8 cellular contexts compared by ENCODE assay signal in the genomic region with DNA sequence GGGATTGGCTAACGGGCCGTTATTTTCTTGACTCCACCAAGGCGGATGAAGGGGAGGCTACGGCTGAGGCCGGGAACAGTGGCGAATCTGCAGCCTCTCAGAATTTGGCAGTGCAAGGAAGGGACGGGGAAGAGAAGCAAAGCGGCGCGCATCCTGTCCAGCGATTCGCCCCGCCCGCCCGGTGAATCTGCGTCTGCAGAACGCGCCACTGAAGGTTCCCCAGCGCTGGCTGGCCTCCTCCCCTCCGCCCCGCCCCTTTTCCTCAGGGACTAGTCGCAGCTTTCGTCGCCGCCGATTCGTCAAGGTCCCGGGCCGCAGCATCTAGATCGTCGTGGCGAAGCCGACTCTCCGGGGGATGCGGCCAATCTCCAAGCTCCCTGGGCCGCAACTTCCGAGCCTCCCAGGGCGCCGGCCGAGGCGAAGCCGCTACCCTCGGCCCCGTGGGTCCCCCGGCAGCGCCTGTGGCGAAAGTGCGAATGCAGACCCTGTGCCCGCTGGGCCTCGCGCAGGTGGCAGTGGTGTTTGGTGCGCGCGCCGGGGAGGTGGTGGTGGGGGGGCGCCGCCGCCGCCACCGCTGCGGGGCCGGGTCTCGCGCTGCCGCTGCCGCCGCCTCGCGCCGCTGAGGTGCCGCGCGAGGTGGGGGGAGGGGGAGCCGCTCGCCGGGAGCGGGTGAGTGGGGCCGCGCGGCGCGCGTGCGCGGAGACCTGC. TPM values are rescaled to one million over a fixed set of nuclear protein-coding genes. Genes with fewer than 3 reads are reported as not detected.
A peak's percentile ranks its signal among the peaks of the same experiment; 100 is the strongest.
DNase-seq lines count a peak whose midpoint lies in the region; ATAC-seq lines count a peak whose summit lies in the region.

A gene (plus strand): TSS at position 299 of the 708 bp plus-strand sequence. CDS start 978 bp downstream, outside the sequence.

- peak within 1 kb of the TSS; percentile 93 for H3K4me3 ChIP-seq in Jurkat, Clone E6-1 (ENCODE audit: low read length)

- H3K27ac ChIP-seq in epithelial cell of prostate: peak within 1 kb of the TSS; percentile 91

- peak; percentile 60 for ATAC-seq in GM21717 (IDR thresholded peaks at IDR 0.05; ENCODE audit: unreplicated experiment)

- DNase-seq in DMS153 (lab: John Stamatoyannopoulos, UW): peak; percentile 87
- peak; percentile 94 for DNase-seq in Jurkat, Clone E6-1 (ENCODE audit: low read depth, low spot score)
- peak; percentile 35 for DNase-seq in OCI-M2 (lab: John Stamatoyannopoulos, UW; ENCODE audit: unreplicated experiment)
- DNase-seq in activated T-cell treated with anti-CD3 and anti-CD28 coated beads for 48 hours (ENCODE audit: low read depth): peak; percentile 93
- DNase-seq in epithelial cell of prostate (ENCODE audit: low read depth, low spot score): peak; percentile 70
- peak; percentile 95 for DNase-seq in mucosa of gallbladder (ENCODE audit: low spot score)
- DNase-seq in stimulated activated CD8-positive, alpha-beta memory T cell treated with anti-CD3 and anti-CD28 coated beads, Interleukin-4, amount 100 ng/mL, for 1 hour (ENCODE audit: low read depth in 2 of 2, low spot score in 1 of 2): peak; percentile 97 to 98

RNA-seq across cellular contexts. Expression of the gene that starts here (rescaled TPM):
- polyA plus RNA-seq in Jurkat, Clone E6-1 (2012; ENCODE audit: insufficient read depth, insufficient read length): 18.2 TPM
- 17.6 TPM for total RNA-seq in mucosa of gallbladder

Comparison
In these comparisons a context has a peak if more than half of its experiments do, and no peak if none do; other contexts are left out.
1. Peak in every context shown above with its lines: DNase-seq, ATAC-seq, H3K4me3 ChIP-seq and H3K27ac ChIP-seq.
2. DNase-seq: peak in every context shown above with its lines; median percentile 98 in stimulated activated CD8-positive, alpha-beta memory T cell treated with anti-CD3 and anti-CD28 coated beads, Interleukin-4, amount 100 ng/mL, for 1 hour; 95 in mucosa of gallbladder; 94 in Jurkat, Clone E6-1; 93 in activated T-cell treated with anti-CD3 and anti-CD28 coated beads for 48 hours; 87 in DMS153; 70 in epithelial cell of prostate; 35 in OCI-M2.